ENCODE assay signal across 12 cellular contexts in genomic region chr2:46171441-46171953, GRCh38.
DNase-seq lines count a peak whose midpoint lies in the region; ATAC-seq lines count a peak whose summit lies in the region.
"Had no signal": no experiment of that assay in that cellular context is flagged by ENCODE, and none has a peak within 500 bp of the region (broad histone marks: within the 10 kb centered on the region; RNA-seq: fewer than 3 reads in every experiment).

No MANE protein-coding gene starts in this region.

- H3K4me1 ChIP-seq in HAP-1: peaks cover 7% of the 10 kb centered on the region

- no peak overlapping the region for H3K27ac Mint-ChIP-seq in stimulated activated naive CD8-positive, alpha-beta T cell treated with anti-CD3 and anti-CD28 coated beads, Interleukin-15, amount 100 ng/mL, for 72 hours
- H3K27ac Mint-ChIP-seq: CD4-positive, CD25-positive, alpha-beta regulatory T cell; nephron had no signal

- no peak for DNase-seq in stimulated activated naive CD8-positive, alpha-beta T cell treated with anti-CD3 and anti-CD28 coated beads, Interleukin-15, Interleukin-2, amounts not matched to agents 100 U/mL and 50 U/mL, for 24 hours
- no peak for DNase-seq in stimulated activated naive CD8-positive, alpha-beta T cell treated with anti-CD3 and anti-CD28 coated beads, Interleukin-15, amount 100 ng/mL, for 72 hours
- DNase-seq in astrocyte of the hippocampus (ENCODE audit: low read depth, low spot score) (peak; percentile 30), hippocampal formation (lab: John Stamatoyannopoulos, UW) (peak; percentile 14 to 21), HAP-1 (ENCODE audit: low spot score in 2 of 2) (no peak), H7 (no peak), RPMI8226 (no peak), substantia nigra (lab: John Stamatoyannopoulos, UW) (no peak)
- DNase-seq: CD4-positive, CD25-positive, alpha-beta regulatory T cell; Kasumi-1 had no signal

- H3K27me3 ChIP-seq in HAP-1 (ENCODE audit: low read depth) (no peaks in the 10 kb centered on the region), H7 (ENCODE audit: control insufficient read depth, insufficient read depth, low read length) (no peaks in the 10 kb centered on the region)

- H3K36me3 ChIP-seq in HAP-1 (replicated peaks): no peaks in the 10 kb centered on the region
- H3K36me3 ChIP-seq in H7 (replicated peaks; ENCODE audit: control insufficient read depth, insufficient read depth, low read length): no peaks in the 10 kb centered on the region

- peak; percentile 9 for ATAC-seq in stimulated activated naive CD8-positive, alpha-beta T cell treated with anti-CD3 and anti-CD28 coated beads, Interleukin-15, Interleukin-2, amounts not matched to agents 100 U/mL and 50 U/mL, for 24 hours
- no peak for ATAC-seq in stimulated activated naive CD8-positive, alpha-beta T cell treated with anti-CD3 and anti-CD28 coated beads, Interleukin-15, amount 100 ng/mL, for 72 hours

- no peaks in the 10 kb centered on the region for H3K9me3 ChIP-seq in HAP-1

- H3K9me3 Mint-ChIP-seq in stimulated activated naive CD8-positive, alpha-beta T cell treated with anti-CD3 and anti-CD28 coated beads, Interleukin-15, amount 100 ng/mL, for 72 hours: no peaks in the 10 kb centered on the region
- H3K9me3 Mint-ChIP-seq: CD4-positive, CD25-positive, alpha-beta regulatory T cell; nephron had no signal

- no peaks in the 10 kb centered on the region for H3K4me1 Mint-ChIP-seq in stimulated activated naive CD8-positive, alpha-beta T cell treated with anti-CD3 and anti-CD28 coated beads, Interleukin-15, amount 100 ng/mL, for 72 hours

- in situ Hi-C loops in HAP-1 (cut with MboI; ENCODE audit: low sequenced_read_pairs): no loop called here

- H3K4me3 ChIP-seq in HAP-1 (no peak overlapping the region), H7 (ENCODE audit: insufficient read depth, low read depth, low read length) (no peak overlapping the region)

- H3K27ac ChIP-seq in substantia nigra (ENCODE audit: low read depth, low read length, poor library complexity, severe bottlenecking): no peak overlapping the region
- H3K27ac ChIP-seq: VCaP had no signal

- H3K27me3 Mint-ChIP-seq in stimulated activated naive CD8-positive, alpha-beta T cell treated with anti-CD3 and anti-CD28 coated beads, Interleukin-15, amount 100 ng/mL, for 72 hours: no peaks in the 10 kb centered on the region
- H3K27me3 Mint-ChIP-seq: CD4-positive, CD25-positive, alpha-beta regulatory T cell had no signal

- no peak overlapping the region for H3K4me3 Mint-ChIP-seq in stimulated activated naive CD8-positive, alpha-beta T cell treated with anti-CD3 and anti-CD28 coated beads, Interleukin-15, amount 100 ng/mL, for 72 hours
- H3K4me3 Mint-ChIP-seq: CD4-positive, CD25-positive, alpha-beta regulatory T cell; nephron had no signal

Comparison
In these comparisons a context has a peak if more than half of its experiments do, and no peak if none do; other contexts are left out.
1. DNase-seq: peak in astrocyte of the hippocampus (single experiment) and hippocampal formation (2 of 2); none in stimulated activated naive CD8-positive, alpha-beta T cell treated with anti-CD3 and anti-CD28 coated beads, Interleukin-15, Interleukin-2, amounts not matched to agents 100 U/mL and 50 U/mL, for 24 hours (single experiment), stimulated activated naive CD8-positive, alpha-beta T cell treated with anti-CD3 and anti-CD28 coated beads, Interleukin-15, amount 100 ng/mL, for 72 hours (0 of 2), HAP-1 (0 of 2), H7 (single experiment), RPMI8226 (single experiment) and substantia nigra (0 of 49).